ENCODE assay signal across 10 cellular contexts in genomic region chr9:19233344-19233743, GRCh38. TPM values are rescaled to one million over a fixed set of nuclear protein-coding genes. Genes with fewer than 3 reads are reported as not detected.
DNase-seq lines count a peak whose midpoint lies in the region; ATAC-seq and TF ChIP-seq lines count a peak whose summit lies in the region.
"Had no signal": no experiment of that assay in that cellular context is flagged by ENCODE, and none has a peak within 500 bp of the region (broad histone marks: within the 10 kb centered on the region; RNA-seq: fewer than 3 reads in every experiment).

No MANE protein-coding gene starts in this region.

- intact Hi-C loops in esophagus muscularis mucosa (cut with DNase I) = loop anchor here (5.0 to 10.0 kb wide), 2 partner anchors 51 to 141 kb away; no protein-coding TSS in a partner anchor

- H3K36me3 ChIP-seq in GM06990 (ENCODE audit: control insufficient read depth, insufficient read depth, low read length) = peaks cover 1% of the 10 kb centered on the region; the same call in 1 of the 2 replicates
- no peaks in the 10 kb centered on the region for H3K36me3 ChIP-seq in esophagus muscularis mucosa
- H3K36me3 ChIP-seq in upper lobe of left lung = no peaks in the 10 kb centered on the region

- TF ChIP-seq CTCF in GM06990 (IDR thresholded peaks at IDR 0.05; ENCODE audit: insufficient read depth, low read length, poor library complexity, severe bottlenecking) = no peak
- no peak for TF ChIP-seq CTCF in esophagus muscularis mucosa (IDR thresholded peaks at IDR 0.05)
- no peak for TF ChIP-seq CTCF in upper lobe of left lung (IDR thresholded peaks at IDR 0.05)

- no peak for TF ChIP-seq EP300 in esophagus muscularis mucosa (IDR thresholded peaks at IDR 0.05)
- no peak for TF ChIP-seq EP300 in upper lobe of left lung (IDR thresholded peaks at IDR 0.05)

- H3K4me3 ChIP-seq in GM06990 (replicated peaks; ENCODE audit: low read depth, low read length) = peak overlapping the region; percentile 93
- peak overlapping the region in 3 of 4 donors; percentile 79 to 96 (median 79) for H3K4me3 ChIP-seq in esophagus muscularis mucosa
- peak overlapping the region in 1 of 4 donors; percentile 95 for H3K4me3 ChIP-seq in upper lobe of left lung

- ATAC-seq in GM21723 (IDR thresholded peaks at IDR 0.05; ENCODE audit: unreplicated experiment) (no peak), upper lobe of left lung (ENCODE audit: low FRiP score in 2 of 2) (no peak), HG02885 (IDR thresholded peaks at IDR 0.05; ENCODE audit: poor library complexity, unreplicated experiment) (no peak)

- TF ChIP-seq POLR2A in esophagus muscularis mucosa (IDR thresholded peaks at IDR 0.05; ENCODE audit: low read depth) (no peak), upper lobe of left lung (IDR thresholded peaks at IDR 0.05) (no peak)

- H3K9me3 ChIP-seq in esophagus muscularis mucosa (no peaks in the 10 kb centered on the region), upper lobe of left lung (no peaks in the 10 kb centered on the region)

- H3K27me3 ChIP-seq in GM06990 (replicated peaks; ENCODE audit: control insufficient read depth, insufficient read depth, low read length) = no peaks in the 10 kb centered on the region
- no peaks in the 10 kb centered on the region for H3K27me3 ChIP-seq in esophagus muscularis mucosa
- no peaks in the 10 kb centered on the region for H3K27me3 ChIP-seq in upper lobe of left lung

- 59% methylated on average over 5 of the region's 5 CpGs for whole genome bisulfite sequencing in esophagus muscularis mucosa
- 79 to 80% methylated on average over 5 of the region's 5 CpGs for WGBS in upper lobe of left lung, 2 donors

- peak overlapping the region; percentile 96 to 99 (median 98) for H3K27ac ChIP-seq in esophagus muscularis mucosa (replicated peaks in 1 of 4)
- H3K27ac ChIP-seq in upper lobe of left lung = peak overlapping the region in 2 of 4 donors; percentile 99

- DNase-seq in GM06990 (ENCODE audit: extremely low read depth, insufficient read length) (no peak), NAMALWA (ENCODE audit: low spot score) (peak; percentile 27), esophagus muscularis mucosa (ENCODE audit: extremely low spot score) (no peak), renal cortical epithelial cell (ENCODE audit: low read depth) (peak; percentile 18), NCI-H128 (lab: John Stamatoyannopoulos, UW; ENCODE audit: unreplicated experiment) (no peak), upper lobe of left lung (no peak)
- DNase-seq: activated effector memory CD4-positive, alpha-beta T cell treated with Interleukin-2 at 50 U/mL for 16 hours; stimulated activated CD4-positive, alpha-beta T cell treated with anti-CD3 and anti-CD28 coated beads, Interleukin-2, amount 100 ng/mL, for 48 hours had no signal

- peaks cover 21 to 67% (median 47%) of the 10 kb centered on the region in 4 donors for H3K4me1 ChIP-seq in esophagus muscularis mucosa
- H3K4me1 ChIP-seq in upper lobe of left lung = peaks cover 16 to 44% (median 22%) of the 10 kb centered on the region in 4 donors

RNA-seq across cellular contexts. Expression of gene DENND4C, which starts 2.9 kb away (rescaled TPM):
- 10 to 100 TPM; 59.1 to 97.3 (median 88.1) TPM for total RNA-seq in esophagus muscularis mucosa
- 79.9 and 155 TPM in 2 replicates for total RNA-seq in renal cortical epithelial cell
- 100 to 1,000 TPM in 4 of 6 donors, 10 to 100 TPM in 2; 66.1 to 181 (median 108) TPM for total RNA-seq in upper lobe of left lung

Comparison
In these comparisons a context has a peak if more than half of its experiments do, and no peak if none do; other contexts are left out.
1. DNase-seq: peak in NAMALWA (single experiment) and renal cortical epithelial cell (single experiment); none in GM06990 (single experiment), esophagus muscularis mucosa (single experiment), NCI-H128 (single experiment) and upper lobe of left lung (0 of 2).